Comparison of ENCODE assay signal across 19 cellular contexts in genomic region chr10:113356794-113357687, GRCh38.
A peak's percentile ranks its signal among the peaks of the same experiment; 100 is the strongest.
DNase-seq lines count a peak whose midpoint lies in the region; ATAC-seq and TF ChIP-seq lines count a peak whose summit lies in the region.
"Had no signal": no experiment of that assay in that cellular context is flagged by ENCODE, and none has a peak within 500 bp of the region (broad histone marks: within the 10 kb centered on the region; RNA-seq: fewer than 3 reads in every experiment).

No MANE protein-coding gene starts in this region.

- peak overlapping the region; percentile 22 for H3K27ac Mint-ChIP-seq in mesothelial cell of epicardium
- H3K27ac Mint-ChIP-seq in HFFc6 = no peak overlapping the region
- H3K27ac Mint-ChIP-seq: H9 had no signal

- no peak overlapping the region for H3K4me3 ChIP-seq in vagina
- H3K4me3 ChIP-seq: BLaER1 treated with 17β-estradiol and CSF1 and Interleukin-3, amounts not matched to agents 10 nM and 100 nM had no signal

- no peaks in the 10 kb centered on the region for H3K36me3 ChIP-seq in vagina
- H3K36me3 ChIP-seq: BLaER1 treated with 17β-estradiol and CSF1 and Interleukin-3, amounts not matched to agents 10 nM and 100 nM had no signal

- TF ChIP-seq CTCF in mesothelial cell of epicardium (IDR thresholded peaks at IDR 0.05; ENCODE audit: unreplicated experiment) = no peak
- TF ChIP-seq CTCF in vagina (IDR thresholded peaks at IDR 0.05) = no peak
- TF ChIP-seq CTCF in HFFc6 (IDR thresholded peaks at IDR 0.05) = no peak

- H3K4me1 Mint-ChIP-seq in mesothelial cell of epicardium (peaks cover 18% of the 10 kb centered on the region), HFFc6 (ENCODE audit: low read depth) (no peaks in the 10 kb centered on the region; the same call in 1 of the 2 replicates)

- no peaks in the 10 kb centered on the region for H3K27me3 ChIP-seq in vagina
- H3K27me3 ChIP-seq: BLaER1 treated with 17β-estradiol and CSF1 and Interleukin-3, amounts not matched to agents 10 nM and 100 nM had no signal

- no peaks in the 10 kb centered on the region for H3K36me3 Mint-ChIP-seq in mesothelial cell of epicardium
- no peaks in the 10 kb centered on the region for H3K36me3 Mint-ChIP-seq in HFFc6 (ENCODE audit: low read depth)

- H3K9me3 Mint-ChIP-seq in mesothelial cell of epicardium = no peaks in the 10 kb centered on the region
- H3K9me3 Mint-ChIP-seq in HFFc6 = no peaks in the 10 kb centered on the region
- H3K9me3 Mint-ChIP-seq: H9 had no signal

- DNase-seq in GM04503 (ENCODE audit: low read depth) = peak; percentile 44
- peak; percentile 76 for DNase-seq in fibroblast of gingiva (ENCODE audit: low read depth)
- no peak for DNase-seq in mesothelial cell of epicardium (ENCODE audit: low spot score in 2 of 2, unreplicated experiment in 2 of 2)
- DNase-seq in vagina (ENCODE audit: extremely low spot score in 2 of 2) = no peak
- DNase-seq in nucleus accumbens (lab: John Stamatoyannopoulos, UW) = no peak
- DNase-seq in HFFc6 = no peak
- DNase-seq: DND-41, GDM1, H9, KG1, NCI-H1436, NCI-H2029, NCI-H2171, NCI-H446, NCI-H69, SHP77 treated with DMSO at 0.1 percent for 48 hours had no signal

- H3K27me3 Mint-ChIP-seq in mesothelial cell of epicardium (ENCODE audit: low read depth) = no peaks in the 10 kb centered on the region
- H3K27me3 Mint-ChIP-seq in HFFc6 (ENCODE audit: insufficient read depth) = peaks cover 39% of the 10 kb centered on the region

- H3K9me3 ChIP-seq in vagina = no peaks in the 10 kb centered on the region
- H3K9me3 ChIP-seq: BLaER1 treated with 17β-estradiol and CSF1 and Interleukin-3, amounts not matched to agents 10 nM and 100 nM had no signal

- no peak for ATAC-seq in HG03095 (IDR thresholded peaks at IDR 0.05; ENCODE audit: unreplicated experiment)
- ATAC-seq: HepG2 had no signal

- no peak for TF ChIP-seq POLR2A in vagina (IDR thresholded peaks at IDR 0.05)

- H3K4me1 ChIP-seq in vagina = peaks cover 41% of the 10 kb centered on the region

- peak overlapping the region; percentile 48 for H3K27ac ChIP-seq in vagina
- H3K27ac ChIP-seq: BLaER1 treated with 17β-estradiol and CSF1 and Interleukin-3, amounts not matched to agents 10 nM and 100 nM had no signal

- H3K4me3 Mint-ChIP-seq in mesothelial cell of epicardium (no peak overlapping the region), HFFc6 (no peak overlapping the region)
- H3K4me3 Mint-ChIP-seq: H9 had no signal

- intact Hi-C loops in vagina (cut with DNase I) = no loop called here

Comparison
In these comparisons a context has a peak if more than half of its experiments do, and no peak if none do; other contexts are left out.
1. DNase-seq: peak in GM04503 (single experiment) and fibroblast of gingiva (single experiment); none in mesothelial cell of epicardium (0 of 2), vagina (0 of 2), nucleus accumbens (0 of 56) and HFFc6 (single experiment).